ENCODE assay signal across 1 cellular context in genomic region chr15:60494108-60494507, GRCh38.
TF ChIP-seq lines count a peak whose summit lies in the region.

No MANE protein-coding gene starts in this region.

TF ChIP-seq in HepG2, 621 proteins besides CTCF, POLR2A, EP300 and RAD21 (continued from another document):
- TF ChIP-seq E2F1 (CRISPR knock-in tag; IDR thresholded peaks at IDR 0.05) (no peak), SOX13 (IDR thresholded peaks at IDR 0.05) (no peak), SOX13 (CRISPR knock-in tag; conservative IDR thresholded peaks at IDR 0.05 in 1 of 2, IDR thresholded peaks at IDR 0.05 in 1 of 2) (peak in 1 of 2 experiments; percentile 80; a peak in 2 of 4 replicates), GRHL1 (CRISPR knock-in tag; conservative IDR thresholded peaks at IDR 0.05) (no peak), ZNF101 (CRISPR knock-in tag; IDR thresholded peaks at IDR 0.05; ENCODE audit: borderline replicate concordance, low read depth) (no peak), FLYWCH1 (CRISPR knock-in tag; IDR thresholded peaks at IDR 0.05) (no peak), MXD3 (CRISPR knock-in tag; IDR thresholded peaks at IDR 0.05) (no peak), KLF16 (CRISPR knock-in tag; IDR thresholded peaks at IDR 0.05) (0 out of 4 replicates have a peak, but pooled peaks of 1 of the 2 experiments have one; percentile 35), IRX3 (CRISPR knock-in tag; IDR thresholded peaks at IDR 0.05; ENCODE audit: borderline replicate concordance, low read depth) (no peak), ARID5B (CRISPR knock-in tag; IDR thresholded peaks at IDR 0.05) (peak; percentile 13; the same call in 1 of the 2 replicates), ZNF446 (CRISPR knock-in tag; IDR thresholded peaks at IDR 0.05) (no peak), SOX6 (IDR thresholded peaks at IDR 0.05) (no peak), SOX6 (CRISPR knock-in tag; IDR thresholded peaks at IDR 0.05) (peak; percentile 61; the same call in 1 of the 2 replicates), BORCS8-MEF2B (CRISPR knock-in tag; IDR thresholded peaks at IDR 0.05) (no peak), U2AF2 (IDR thresholded peaks at IDR 0.05; ENCODE audit: low read depth, low read length) (no peak), ZNF609 (CRISPR knock-in tag; IDR thresholded peaks at IDR 0.05; ENCODE audit: borderline replicate concordance) (no peak), RARA (CRISPR knock-in tag; IDR thresholded peaks at IDR 0.05) (no peak), HMGXB3 (CRISPR knock-in tag; IDR thresholded peaks at IDR 0.05; ENCODE audit: borderline replicate concordance) (no peak)
